9 cellular contexts compared by ENCODE assay signal in genomic region chr22:50189184-50189848, GRCh38. TPM values are rescaled to one million over a fixed set of nuclear protein-coding genes. Genes with fewer than 3 reads are reported as not detected.
DNase-seq lines count a peak whose midpoint lies in the region; ATAC-seq and TF ChIP-seq lines count a peak whose summit lies in the region.
"Had no signal": no experiment of that assay in that cellular context is flagged by ENCODE, and none has a peak within 500 bp of the region (broad histone marks: within the 10 kb centered on the region; RNA-seq: fewer than 3 reads in every experiment).

No MANE protein-coding gene starts in this region.

- DNase-seq in CD4-positive, CD25-positive, alpha-beta regulatory T cell, result peak in 1 of 3 donors; percentile 2
- DNase-seq in NCI-H1105 treated with DMSO at 0.1 percent for 48 hours (lab: John Stamatoyannopoulos, UW) (peak; percentile 16), chondrocyte (ENCODE audit: low spot score) (no peak), SKM-1 (lab: John Stamatoyannopoulos, UW; ENCODE audit: unreplicated experiment) (no peak)
- DNase-seq in naive thymus-derived CD8-positive, alpha-beta T cell, result peak in 1 of 10 donors; percentile 14
- DNase-seq: OCI-M1 had no signal

- peak overlapping the region; percentile 97 to 99 (median 99) for H3K27ac Mint-ChIP-seq in CD4-positive, CD25-positive, alpha-beta regulatory T cell
- H3K27ac Mint-ChIP-seq in chondrocyte (ENCODE audit: unreplicated experiment), result peak overlapping the region; percentile 2
- H3K27ac Mint-ChIP-seq in naive thymus-derived CD8-positive, alpha-beta T cell, result peak overlapping the region; percentile 91 to 100 (median 100)

- peak overlapping the region; percentile 92 to 95 (median 94) for H3K4me3 Mint-ChIP-seq in CD4-positive, CD25-positive, alpha-beta regulatory T cell
- H3K4me3 Mint-ChIP-seq in chondrocyte (ENCODE audit: unreplicated experiment), result no peak overlapping the region
- peak overlapping the region; percentile 56 to 95 (median 88) for H3K4me3 Mint-ChIP-seq in naive thymus-derived CD8-positive, alpha-beta T cell

- H3K9me3 Mint-ChIP-seq in CD4-positive, CD25-positive, alpha-beta regulatory T cell, result no peaks in the 10 kb centered on the region
- no peaks in the 10 kb centered on the region for H3K9me3 Mint-ChIP-seq in chondrocyte (ENCODE audit: low read depth)
- no peaks in the 10 kb centered on the region for H3K9me3 Mint-ChIP-seq in naive thymus-derived CD8-positive, alpha-beta T cell

- peaks cover 79% of the 10 kb centered on the region for H3K4me1 ChIP-seq in CD4-positive, CD25-positive, alpha-beta regulatory T cell (ENCODE audit: control insufficient read depth, insufficient read depth, low read length, poor library complexity, severe bottlenecking)

- POLR2A ChIA-PET in naive thymus-derived CD8-positive, alpha-beta T cell (lab: Charles Lee), result interaction anchor here (0.6 to 2.8 kb wide), 12 partner anchors 10 to 432 kb away, joined by 3 to 23 read pairs (median 9); partner anchors contain the start of genes HDAC10, PIM3 and SELENOO

- no peak for TF ChIP-seq CTCF in chondrocyte (IDR thresholded peaks at IDR 0.05)

- peaks cover 2% of the 10 kb centered on the region for H3K36me3 ChIP-seq in CD4-positive, CD25-positive, alpha-beta regulatory T cell (ENCODE audit: control insufficient read depth, insufficient read depth, low read length)

- H3K36me3 Mint-ChIP-seq in CD4-positive, CD25-positive, alpha-beta regulatory T cell, result peaks cover 5% of the 10 kb centered on the region
- H3K36me3 Mint-ChIP-seq in chondrocyte (ENCODE audit: low read depth), result no peaks in the 10 kb centered on the region
- H3K36me3 Mint-ChIP-seq in naive thymus-derived CD8-positive, alpha-beta T cell, result peaks cover 0 to 4% (median 0%) of the 10 kb centered on the region in 3 donors

- H3K27me3 ChIP-seq in CD4-positive, CD25-positive, alpha-beta regulatory T cell (ENCODE audit: control insufficient read depth, insufficient read depth, low read length), result no peaks in the 10 kb centered on the region

- H3K4me3 ChIP-seq in CD4-positive, CD25-positive, alpha-beta regulatory T cell (ENCODE audit: low read depth, low read length), result no peak overlapping the region

- H3K27me3 Mint-ChIP-seq in CD4-positive, CD25-positive, alpha-beta regulatory T cell, result no peaks in the 10 kb centered on the region
- H3K27me3 Mint-ChIP-seq in chondrocyte (ENCODE audit: low read depth), result no peaks in the 10 kb centered on the region
- H3K27me3 Mint-ChIP-seq in naive thymus-derived CD8-positive, alpha-beta T cell, result no peaks in the 10 kb centered on the region

- peaks cover 4 to 58% (median 17%) of the 10 kb centered on the region in 4 donors for H3K4me1 Mint-ChIP-seq in CD4-positive, CD25-positive, alpha-beta regulatory T cell
- peaks cover 23% of the 10 kb centered on the region for H3K4me1 Mint-ChIP-seq in chondrocyte (ENCODE audit: low read depth)
- H3K4me1 Mint-ChIP-seq in naive thymus-derived CD8-positive, alpha-beta T cell, result peaks cover 19 to 62% (median 55%) of the 10 kb centered on the region in 4 donors

- H3K27ac ChIP-seq in CD4-positive, CD25-positive, alpha-beta regulatory T cell (ENCODE audit: insufficient read depth, low read length, poor library complexity, severe bottlenecking), result peak overlapping the region; percentile 97

- ATAC-seq in CD4-positive, CD25-positive, alpha-beta regulatory T cell (ENCODE audit: low read depth in 2 of 2), result no peak
- no peak for ATAC-seq in naive thymus-derived CD8-positive, alpha-beta T cell
- ATAC-seq in HG03196 (IDR thresholded peaks at IDR 0.05; ENCODE audit: unreplicated experiment) (no peak), HG02610 (IDR thresholded peaks at IDR 0.05; ENCODE audit: unreplicated experiment) (no peak), GM18498 (IDR thresholded peaks at IDR 0.05; ENCODE audit: unreplicated experiment) (no peak)

- no peaks in the 10 kb centered on the region for H3K9me3 ChIP-seq in CD4-positive, CD25-positive, alpha-beta regulatory T cell (ENCODE audit: control insufficient read depth in 2 of 2, low read length in 2 of 2)

RNA-seq across cellular contexts. Expression of gene TRABD, which starts 3.6 kb away (rescaled TPM):
- 115 TPM for total RNA-seq in CD4-positive, CD25-positive, alpha-beta regulatory T cell
- 10 to 100 TPM; 33.0 to 47.6 (median 38.5) TPM for polyA plus RNA-seq in CD4-positive, CD25-positive, alpha-beta regulatory T cell
- total RNA-seq in chondrocyte, result 18.5 to 20.5 TPM (median 20.2 TPM) in 3 replicates
- 100 to 1,000 TPM; 103 to 113 TPM for total RNA-seq in naive thymus-derived CD8-positive, alpha-beta T cell
- polyA plus RNA-seq in naive thymus-derived CD8-positive, alpha-beta T cell, result 10 to 100 TPM; 28.7 to 46.7 (median 31.2) TPM

RNA-seq across cellular contexts. Expression of gene SELENOO, which starts 11.5 kb away (rescaled TPM):
- 31.9 TPM for total RNA-seq in CD4-positive, CD25-positive, alpha-beta regulatory T cell
- polyA plus RNA-seq in CD4-positive, CD25-positive, alpha-beta regulatory T cell, result 1 to 10 TPM; 1.8 to 6.5 (median 3.3) TPM
- total RNA-seq in chondrocyte, result 14.8 to 22.8 TPM (median 17.1 TPM) in 3 replicates
- total RNA-seq in naive thymus-derived CD8-positive, alpha-beta T cell, result 10 to 100 TPM; 40.3 to 42.4 TPM
- polyA plus RNA-seq in naive thymus-derived CD8-positive, alpha-beta T cell, result 1 to 10 TPM; 3.1 to 8.8 (median 5.2) TPM

RNA-seq across cellular contexts. Expression of gene PANX2, which starts 18.8 kb away (rescaled TPM):
- total RNA-seq in CD4-positive, CD25-positive, alpha-beta regulatory T cell, result not detected
- not detected for polyA plus RNA-seq in CD4-positive, CD25-positive, alpha-beta regulatory T cell
- 3.0 to 6.1 TPM (median 3.3 TPM) in 3 replicates for total RNA-seq in chondrocyte
- under 1 TPM; 0.25 to 0.26 TPM for total RNA-seq in naive thymus-derived CD8-positive, alpha-beta T cell
- polyA plus RNA-seq in naive thymus-derived CD8-positive, alpha-beta T cell, result not detected

RNA-seq across cellular contexts. Expression of gene TUBGCP6, which starts 55.5 kb away (rescaled TPM):
- total RNA-seq in CD4-positive, CD25-positive, alpha-beta regulatory T cell, result 132 TPM
- polyA plus RNA-seq in CD4-positive, CD25-positive, alpha-beta regulatory T cell, result 10 to 100 TPM; 14.0 to 16.3 (median 14.2) TPM
- 31.2 to 46.3 TPM (median 32.2 TPM) in 3 replicates for total RNA-seq in chondrocyte
- 100 to 1,000 TPM; 153 to 156 TPM for total RNA-seq in naive thymus-derived CD8-positive, alpha-beta T cell
- 10 to 100 TPM in 2 of 3 donors, 1 to 10 TPM in 1; 9.3 to 25.2 (median 17.3) TPM for polyA plus RNA-seq in naive thymus-derived CD8-positive, alpha-beta T cell

Comparison
In these comparisons a context has a peak if more than half of its experiments do, and no peak if none do; other contexts are left out.
1. H3K27ac Mint-ChIP-seq: peak in every context shown above with its lines; median percentile 100 in naive thymus-derived CD8-positive, alpha-beta T cell; 99 in CD4-positive, CD25-positive, alpha-beta regulatory T cell; 2 in chondrocyte.